ENCODE assay signal across 16 cellular contexts in the genomic region with DNA sequence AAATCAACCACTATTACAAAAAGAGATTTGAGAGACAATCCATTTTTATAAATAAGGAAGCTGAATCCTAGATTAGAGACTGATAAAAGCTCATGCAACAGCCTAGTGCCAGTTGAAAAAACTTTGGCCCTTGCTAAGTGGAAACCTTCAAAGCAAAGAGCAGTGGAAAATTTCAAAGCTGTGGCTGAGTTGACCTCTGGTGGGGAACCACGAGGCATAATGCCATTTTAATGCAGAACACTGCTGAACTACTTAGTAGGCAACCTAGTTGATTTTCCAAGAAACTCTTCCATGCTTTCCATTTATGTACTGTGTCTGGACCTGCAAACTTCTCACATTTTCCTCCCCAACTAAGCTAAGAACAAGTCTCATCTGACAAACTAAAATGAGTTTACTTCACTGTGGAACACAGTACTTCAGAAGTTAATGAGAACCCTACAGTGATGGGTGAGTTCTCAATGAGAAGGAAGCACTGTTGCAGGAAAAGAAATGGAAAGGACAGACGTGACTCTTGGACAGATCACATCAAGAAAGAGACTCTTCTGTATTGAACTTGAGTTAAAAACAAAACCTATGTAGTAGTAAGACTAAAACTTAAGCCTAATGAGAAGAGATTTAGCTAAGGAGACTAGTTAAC. TPM values are rescaled to one million over a fixed set of nuclear protein-coding genes. Genes with fewer than 3 reads are reported as not detected.
DNase-seq lines count a peak whose midpoint lies in the region; ATAC-seq and TF ChIP-seq lines count a peak whose summit lies in the region.
"Had no signal": no experiment of that assay in that cellular context is flagged by ENCODE, and none has a peak within 500 bp of the region (broad histone marks: within the 10 kb centered on the region; RNA-seq: fewer than 3 reads in every experiment).

No MANE protein-coding gene starts in this region.

- H3K36me3 ChIP-seq in SU-DHL-6 (ENCODE audit: low read length): peaks cover 59% of the 10 kb centered on the region
- H3K36me3 ChIP-seq in brain microvascular endothelial cell (replicated peaks): peaks cover 65% of the 10 kb centered on the region
- H3K36me3 ChIP-seq: ovary had no signal

- H3K9me3 Mint-ChIP-seq in T-helper 1 cell treated with Interleukin-12 subunit alpha and Interleukin-12 subunit beta and Interleukin-4 antibody, amounts not matched to agents 30 μg/mL and 1 μg/mL, for 36 hours: no peaks in the 10 kb centered on the region
- H3K9me3 Mint-ChIP-seq: type B pancreatic cell had no signal

- H3K27me3 ChIP-seq in SU-DHL-6 (ENCODE audit: low read length): no peaks in the 10 kb centered on the region
- no peaks in the 10 kb centered on the region for H3K27me3 ChIP-seq in brain microvascular endothelial cell (replicated peaks)
- H3K27me3 ChIP-seq: ovary had no signal

- H4K20me1 ChIP-seq in SU-DHL-6 (ENCODE audit: low read depth, low read length): peaks cover 11% of the 10 kb centered on the region; the same call in 1 of the 2 replicates

- H3K4me1 Mint-ChIP-seq in T-helper 1 cell treated with Interleukin-12 subunit alpha and Interleukin-12 subunit beta and Interleukin-4 antibody, amounts not matched to agents 30 μg/mL and 1 μg/mL, for 36 hours (ENCODE audit: low read depth): peaks cover 16% of the 10 kb centered on the region

- no peak overlapping the region for H2AFZ ChIP-seq in SU-DHL-6 (ENCODE audit: low read depth, low read length, severe bottlenecking)

- H3K27ac Mint-ChIP-seq in T-helper 1 cell treated with Interleukin-12 subunit alpha and Interleukin-12 subunit beta and Interleukin-4 antibody, amounts not matched to agents 30 μg/mL and 1 μg/mL, for 36 hours: peak overlapping the region; percentile 0
- H3K27ac Mint-ChIP-seq: type B pancreatic cell had no signal

- H3K4me2 ChIP-seq in SU-DHL-6 (ENCODE audit: low read depth, low read length, poor library complexity, severe bottlenecking): no peak overlapping the region

- no peak for DNase-seq in T-helper 1 cell
- peak; percentile 19 for DNase-seq in astrocyte of the cerebellum (ENCODE audit: low read depth)
- peak; percentile 52 for DNase-seq in myocyte (ENCODE audit: low read depth)
- DNase-seq in SIG-M5 (lab: John Stamatoyannopoulos, UW): no peak
- no peak for DNase-seq in brain microvascular endothelial cell
- DNase-seq: activated effector memory CD4-positive, alpha-beta T cell treated with Interleukin-2 at 50 U/mL for 16 hours; hippocampal formation; MM.1S; mucosa of descending colon; NCI-H526; ovary had no signal

- H3K27ac ChIP-seq in SU-DHL-6 (ENCODE audit: low read depth, low read length): peak overlapping the region; percentile 2; the same call in 1 of the 2 replicates
- no peak overlapping the region for H3K27ac ChIP-seq in brain microvascular endothelial cell
- H3K27ac ChIP-seq: C4-2B, ovary had no signal

- no peaks in the 10 kb centered on the region for H3K27me3 Mint-ChIP-seq in T-helper 1 cell treated with Interleukin-12 subunit alpha and Interleukin-12 subunit beta and Interleukin-4 antibody, amounts not matched to agents 30 μg/mL and 1 μg/mL, for 36 hours (ENCODE audit: low read depth)
- H3K27me3 Mint-ChIP-seq: type B pancreatic cell had no signal

- in situ Hi-C loops in astrocyte of the cerebellum (cut with HindIII; ENCODE audit: low sequenced_read_pairs) (no loop called here), brain microvascular endothelial cell (cut with HindIII; ENCODE audit: low pct_ligation_motif_present, low sequenced_read_pairs) (no loop called here)

- no peaks in the 10 kb centered on the region for H3K9me3 ChIP-seq in SU-DHL-6 (ENCODE audit: insufficient read depth, low read length)
- H3K9me3 ChIP-seq: mucosa of descending colon, ovary had no signal

- H3K4me3 ChIP-seq in SU-DHL-6 (ENCODE audit: insufficient read depth, low read length, poor library complexity, severe bottlenecking): no peak overlapping the region
- no peak overlapping the region for H3K4me3 ChIP-seq in astrocyte of the cerebellum (ENCODE audit: low read depth, low read length)
- no peak overlapping the region for H3K4me3 ChIP-seq in brain microvascular endothelial cell (ENCODE audit: low read depth, low read length)
- H3K4me3 ChIP-seq: mucosa of descending colon, ovary had no signal

- no peak overlapping the region for H3K4me3 Mint-ChIP-seq in T-helper 1 cell treated with Interleukin-12 subunit alpha and Interleukin-12 subunit beta and Interleukin-4 antibody, amounts not matched to agents 30 μg/mL and 1 μg/mL, for 36 hours
- H3K4me3 Mint-ChIP-seq: type B pancreatic cell had no signal

- no peaks in the 10 kb centered on the region for H3K9me2 ChIP-seq in SU-DHL-6 (replicated peaks; ENCODE audit: insufficient read depth, low read length)

- peaks cover 64% of the 10 kb centered on the region for H3K36me3 Mint-ChIP-seq in T-helper 1 cell treated with Interleukin-12 subunit alpha and Interleukin-12 subunit beta and Interleukin-4 antibody, amounts not matched to agents 30 μg/mL and 1 μg/mL, for 36 hours (ENCODE audit: low read depth)

- peaks cover 35% of the 10 kb centered on the region for H3F3A ChIP-seq in SU-DHL-6 (ENCODE audit: insufficient read depth)

- H3K9ac ChIP-seq in SU-DHL-6 (ENCODE audit: low read length): no peak overlapping the region

- no peak for ATAC-seq in GM18502 (IDR thresholded peaks at IDR 0.05; ENCODE audit: poor library complexity, unreplicated experiment)
- ATAC-seq: mucosa of descending colon had no signal

- H3K79me2 ChIP-seq in SU-DHL-6 (ENCODE audit: insufficient read depth, low read length): peaks cover 8% of the 10 kb centered on the region; the same call in 1 of the 2 replicates

- TF ChIP-seq CTCF in SU-DHL-6 (IDR thresholded peaks at IDR 0.05; ENCODE audit: insufficient read depth, low read length, poor library complexity, severe bottlenecking) (no peak), astrocyte of the cerebellum (IDR thresholded peaks at IDR 0.05; ENCODE audit: low read depth, low read length, missing control alignments) (no peak), brain microvascular endothelial cell (IDR thresholded peaks at IDR 0.05; ENCODE audit: low read depth, low read length, missing control alignments) (no peak)

RNA-seq across cellular contexts. Expression of a gene that starts 19.5 kb away (rescaled TPM):
- 23.2 and 34.8 TPM in 2 replicates for total RNA-seq in myocyte
- 3.4 TPM for polyA plus RNA-seq in myocyte (2012)

Comparison
In these comparisons a context has a peak if more than half of its experiments do, and no peak if none do; other contexts are left out.
1. DNase-seq: peak in astrocyte of the cerebellum (single experiment) and myocyte (single experiment); none in T-helper 1 cell (0 of 5), SIG-M5 (single experiment) and brain microvascular endothelial cell (single experiment).